ENCODE assay signal across 9 cellular contexts in genomic region chr19:55118401-55118991, GRCh38. TPM values are rescaled to one million over a fixed set of nuclear protein-coding genes. Genes with fewer than 3 reads are reported as not detected.
DNase-seq lines count a peak whose midpoint lies in the region; ATAC-seq and TF ChIP-seq lines count a peak whose summit lies in the region.
"Had no signal": no experiment of that assay in that cellular context is flagged by ENCODE, and none has a peak within 500 bp of the region (broad histone marks: within the 10 kb centered on the region; RNA-seq: fewer than 3 reads in every experiment).

No MANE protein-coding gene starts in this region.

- no peaks in the 10 kb centered on the region for H3K9me3 Mint-ChIP-seq in activated T-cell treated with anti-CD3 and anti-CD28 coated beads, Interleukin-2, amount 50 U/mL, for 72 hours
- H3K9me3 Mint-ChIP-seq in osteocyte (ENCODE audit: unreplicated experiment), result no peaks in the 10 kb centered on the region

- POLR2A ChIA-PET in HEK293T (lab: Yijun Ruan, JAX), result interaction anchor here (1.1 to 1.7 kb wide), 10 partner anchors 9 to 536 kb away, joined by 3 to 6 read pairs (median 4); partner anchors contain the start of genes PPP6R1, RDH13, U2AF2 and ZNF628

- intact Hi-C loops in head of caudate nucleus (cut with DNase I), result no loop called here

- peaks cover 55% of the 10 kb centered on the region for H3K4me1 Mint-ChIP-seq in activated T-cell treated with anti-CD3 and anti-CD28 coated beads, Interleukin-2, amount 50 U/mL, for 72 hours (ENCODE audit: low read depth)
- H3K4me1 Mint-ChIP-seq in osteocyte (ENCODE audit: unreplicated experiment), result peaks cover 33% of the 10 kb centered on the region

- CTCF ChIA-PET in HEK293T (lab: Yijun Ruan, JAX), result no interaction called here

- no peak for TF ChIP-seq CTCF in 22Rv1 (IDR thresholded peaks at IDR 0.05)
- no peak for TF ChIP-seq CTCF in osteocyte (IDR thresholded peaks at IDR 0.05)

- peak overlapping the region; percentile 97 for H3K4me3 Mint-ChIP-seq in activated T-cell treated with anti-CD3 and anti-CD28 coated beads, Interleukin-2, amount 50 U/mL, for 72 hours
- peak overlapping the region; percentile 97 for H3K4me3 Mint-ChIP-seq in osteocyte (ENCODE audit: unreplicated experiment)

- no peak for ATAC-seq in activated T-cell treated with anti-CD3 and anti-CD28 coated beads, Interleukin-2, amount 50 U/mL, for 72 hours (replicated peaks in 1 of 2)
- no peak for ATAC-seq in GM19463 (IDR thresholded peaks at IDR 0.05; ENCODE audit: unreplicated experiment)

- H3K27me3 Mint-ChIP-seq in activated T-cell treated with anti-CD3 and anti-CD28 coated beads, Interleukin-2, amount 50 U/mL, for 72 hours (ENCODE audit: low read depth), result peaks cover 9% of the 10 kb centered on the region
- H3K27me3 Mint-ChIP-seq in osteocyte (ENCODE audit: unreplicated experiment), result peaks cover 11% of the 10 kb centered on the region

- peaks cover 9 to 10% of the 10 kb centered on the region in 2 donors for H3K36me3 Mint-ChIP-seq in activated T-cell treated with anti-CD3 and anti-CD28 coated beads, Interleukin-2, amount 50 U/mL, for 72 hours (ENCODE audit: insufficient read depth in 2 of 2)
- no peaks in the 10 kb centered on the region for H3K36me3 Mint-ChIP-seq in osteocyte (ENCODE audit: unreplicated experiment)

- DNase-seq in HEK293T (ENCODE audit: extremely low spot score), result peak; percentile 50
- peak in 1 of 2 donors; percentile 35 for DNase-seq in activated T-cell treated with anti-CD3 and anti-CD28 coated beads, Interleukin-2, amount 50 U/mL, for 72 hours
- peak; percentile 71 to 93 (median 82) for DNase-seq in head of caudate nucleus
- no peak for DNase-seq in osteocyte (ENCODE audit: extremely low spot score, unreplicated experiment)
- DNase-seq in NCI-H446 treated with DMSO at 0.1 percent for 48 hours (lab: John Stamatoyannopoulos, UW), result no peak
- DNase-seq in RKO (ENCODE audit: low spot score), result no peak

- peak overlapping the region; percentile 76 for H3K27ac ChIP-seq in 22Rv1

- peak overlapping the region; percentile 97 for H3K27ac Mint-ChIP-seq in activated T-cell treated with anti-CD3 and anti-CD28 coated beads, Interleukin-2, amount 50 U/mL, for 72 hours
- H3K27ac Mint-ChIP-seq in osteocyte (ENCODE audit: unreplicated experiment), result peak overlapping the region; percentile 99

TF ChIP-seq in HEK293T, 16 proteins besides CTCF, POLR2A, EP300 and RAD21:
- TF ChIP-seq HDGF (IDR thresholded peaks at IDR 0.05; ENCODE audit: borderline replicate concordance) (no peak), BHLHE40 (IDR thresholded peaks at IDR 0.05; ENCODE audit: borderline replicate concordance) (no peak), ZNF384 (IDR thresholded peaks at IDR 0.05) (no peak), FOXK2 (IDR thresholded peaks at IDR 0.05) (no peak), SP1 (IDR thresholded peaks at IDR 0.05) (no peak), SUZ12 (IDR thresholded peaks at IDR 0.05) (no peak)

RNA-seq across cellular contexts. Expression of gene PPP1R12C, which starts 1.1 kb away (rescaled TPM):
- 10 to 100 TPM; 65.7 to 71.6 TPM for total RNA-seq in activated T-cell treated with anti-CD3 and anti-CD28 coated beads, Interleukin-2, amount 50 U/mL, for 72 hours
- 123 and 135 TPM in 2 replicates for total RNA-seq in osteocyte

RNA-seq across cellular contexts. Expression of gene TNNT1, which starts 30.5 kb away (rescaled TPM):
- total RNA-seq in activated T-cell treated with anti-CD3 and anti-CD28 coated beads, Interleukin-2, amount 50 U/mL, for 72 hours, result 1 to 10 TPM in 1 of 2 donors, under 1 TPM in 1; 0.49 to 1.3 TPM
- total RNA-seq in osteocyte, result not detected in 2 replicates
- total RNA-seq: lung microvascular endothelial cell had no signal

RNA-seq across cellular contexts. Expression of gene TNNI3, which starts 39.0 kb away (rescaled TPM):
- under 1 TPM in 1 of 2 donors, not detected in 1; 0.91 TPM for total RNA-seq in activated T-cell treated with anti-CD3 and anti-CD28 coated beads, Interleukin-2, amount 50 U/mL, for 72 hours
- 0.57 TPM in 1 of 2 replicates, not detected in the other for total RNA-seq in osteocyte
- total RNA-seq: lung microvascular endothelial cell had no signal

RNA-seq across cellular contexts. Expression of gene EPS8L1, which starts 42.8 kb away (rescaled TPM):
- 1 to 10 TPM; 3.8 to 5.3 TPM for total RNA-seq in activated T-cell treated with anti-CD3 and anti-CD28 coated beads, Interleukin-2, amount 50 U/mL, for 72 hours
- 4.5 and 7.0 TPM in 2 replicates for total RNA-seq in osteocyte

RNA-seq across cellular contexts. Expression of gene DNAAF3, which starts 47.9 kb away (rescaled TPM):
- total RNA-seq in activated T-cell treated with anti-CD3 and anti-CD28 coated beads, Interleukin-2, amount 50 U/mL, for 72 hours, result under 1 TPM; 0.46 TPM
- total RNA-seq in osteocyte, result 1.5 and 2.1 TPM in 2 replicates

Comparison
In these comparisons a context has a peak if more than half of its experiments do, and no peak if none do; other contexts are left out.
1. DNase-seq: peak in HEK293T (single experiment) and head of caudate nucleus (42 of 42); none in osteocyte (single experiment), NCI-H446 treated with DMSO at 0.1 percent for 48 hours (single experiment) and RKO (single experiment).